In genomic region chr21:44702111-44702972, GRCh38 we compare ENCODE assay signal across 25 cellular contexts. TPM values are rescaled to one million over a fixed set of nuclear protein-coding genes. Genes with fewer than 3 reads are reported as not detected.
DNase-seq lines count a peak whose midpoint lies in the region; ATAC-seq, FAIRE-seq and TF ChIP-seq lines count a peak whose summit lies in the region.
"Had no signal": no experiment of that assay in that cellular context is flagged by ENCODE, and none has a peak within 500 bp of the region (broad histone marks: within the 10 kb centered on the region; RNA-seq: fewer than 3 reads in every experiment).

No MANE protein-coding gene starts in this region.

- ATAC-seq in stimulated activated naive CD8-positive, alpha-beta T cell treated with anti-CD3 and anti-CD28 coated beads, Interleukin-15, amount 100 ng/mL, for 72 hours: no peak
- ATAC-seq: activated CD4-positive, alpha-beta T cell treated with anti-CD3 and anti-CD28 coated beads for 36 hours; activated naive CD4-positive, alpha-beta T cell treated with anti-CD3 and anti-CD28 coated beads, Interleukin-2, amount 50 U/mL, for 72 hours; K562; stimulated activated effector memory CD8-positive, alpha-beta T cell treated with anti-CD3 and anti-CD28 coated beads, Interleukin-12 subunit alpha, Interleukin-12 subunit beta, amount 100 ng/mL, for 72 hours had no signal

- intact Hi-C loops in spleen (cut with DNase I; ENCODE audit: low total_unique reads) (no loop called here), kidney (cut with DNase I) (no loop called here)

- H3K4me1 ChIP-seq in spleen (peaks cover 0 to 8% (median 0%) of the 10 kb centered on the region in 6 donors), kidney (ENCODE audit: control insufficient read depth in 1 of 2, insufficient read depth in 1 of 2, low read depth in 1 of 2, low read length in 2 of 2) (no peaks in the 10 kb centered on the region)
- H3K4me1 ChIP-seq: A549, transverse colon had no signal

- no peak overlapping the region for H3K4me3 Mint-ChIP-seq in stimulated activated naive CD8-positive, alpha-beta T cell treated with anti-CD3 and anti-CD28 coated beads, Interleukin-15, amount 100 ng/mL, for 72 hours
- H3K4me3 Mint-ChIP-seq: activated CD4-positive, alpha-beta T cell treated with anti-CD3 and anti-CD28 coated beads for 36 hours; activated T-cell treated with anti-CD3 and anti-CD28 coated beads, Interleukin-2, amount 50 U/mL, for 24 hours; stimulated activated effector memory CD8-positive, alpha-beta T cell treated with anti-CD3 and anti-CD28 coated beads, Interleukin-12 subunit alpha, Interleukin-12 subunit beta, amount 100 ng/mL, for 72 hours; T-helper 2 cell treated with Interferon-gamma antibody and Interleukin-4, amounts not matched to agents 5 μg/mL and 100 μg/mL, for 36 hours had no signal

- WGBS in spleen, 5 donors: 74 to 83% (median 78%) methylated on average over 17 to 22 of the region's 22 CpGs

- H3K4me3 ChIP-seq in spleen (no peak overlapping the region), kidney (ENCODE audit: low read length in 2 of 2) (no peak overlapping the region)
- H3K4me3 ChIP-seq: A549, GM23248, K562, smooth muscle cell, transverse colon had no signal

- peak overlapping the region in 1 of 2 donors; percentile 65 for H3K27ac Mint-ChIP-seq in stimulated activated naive CD8-positive, alpha-beta T cell treated with anti-CD3 and anti-CD28 coated beads, Interleukin-15, amount 100 ng/mL, for 72 hours
- H3K27ac Mint-ChIP-seq: activated CD4-positive, alpha-beta T cell treated with anti-CD3 and anti-CD28 coated beads for 36 hours; activated naive CD4-positive, alpha-beta T cell treated with anti-CD3 and anti-CD28 coated beads, Interleukin-2, amount 50 U/mL, for 72 hours; activated T-cell treated with anti-CD3 and anti-CD28 coated beads, Interleukin-2, amount 50 U/mL, for 24 hours; stimulated activated effector memory CD8-positive, alpha-beta T cell treated with anti-CD3 and anti-CD28 coated beads, Interleukin-12 subunit alpha, Interleukin-12 subunit beta, amount 100 ng/mL, for 72 hours; T-helper 2 cell treated with Interferon-gamma antibody and Interleukin-4, amounts not matched to agents 5 μg/mL and 100 μg/mL, for 36 hours had no signal

- H3K36me3 ChIP-seq in spleen (no peaks in the 10 kb centered on the region), kidney (ENCODE audit: control insufficient read depth in 1 of 2, insufficient read depth in 2 of 2, low read length in 2 of 2) (no peaks in the 10 kb centered on the region)
- H3K36me3 ChIP-seq: transverse colon had no signal

- H3K4me1 Mint-ChIP-seq in stimulated activated naive CD8-positive, alpha-beta T cell treated with anti-CD3 and anti-CD28 coated beads, Interleukin-15, amount 100 ng/mL, for 72 hours: peaks cover 28% of the 10 kb centered on the region
- H3K4me1 Mint-ChIP-seq: activated CD4-positive, alpha-beta T cell treated with anti-CD3 and anti-CD28 coated beads for 36 hours had no signal

- no peak overlapping the region for H3K9ac ChIP-seq in kidney (ENCODE audit: low read length in 2 of 2)
- H3K9ac ChIP-seq: GM23248 had no signal

- TF ChIP-seq CTCF in spleen (IDR thresholded peaks at IDR 0.05 in 8 of 11, conservative IDR thresholded peaks at IDR 0.05 in 3 of 11): no peak
- TF ChIP-seq CTCF in kidney (IDR thresholded peaks at IDR 0.05; ENCODE audit: borderline replicate concordance, extremely low read depth, insufficient read depth): no peak

- DNase-seq in SHP77 (lab: John Stamatoyannopoulos, UW): peak; percentile 21 to 60
- DNase-seq in SHP77 treated with DMSO at 0.1 percent for 48 hours (lab: John Stamatoyannopoulos, UW): no peak
- peak; percentile 70 for DNase-seq in NCI-H1092 (lab: John Stamatoyannopoulos, UW)
- DNase-seq in cerebellum (ENCODE audit: low spot score): peak; percentile 21
- peak; percentile 59 for DNase-seq in spleen
- DNase-seq in stimulated activated CD4-positive, alpha-beta T cell treated with anti-CD3 and anti-CD28 coated beads, Interleukin-4, amount 100 ng/mL, for 24 hours: no peak
- no peak for DNase-seq in stimulated activated naive CD8-positive, alpha-beta T cell treated with anti-CD3 and anti-CD28 coated beads, Interleukin-15, amount 100 ng/mL, for 72 hours
- DNase-seq in kidney: no peak
- DNase-seq: activated CD4-positive, alpha-beta T cell treated with anti-CD3 and anti-CD28 coated beads for 36 hours; activated T-cell treated with anti-CD3 and anti-CD28 coated beads, Interleukin-2, amount 50 U/mL, for 24 hours; GM23248; Right ventricle myocardium superior; transverse colon had no signal

- H3K9me3 ChIP-seq in spleen (peaks cover 0 to 17% (median 0%) of the 10 kb centered on the region in 8 donors), kidney (ENCODE audit: control insufficient read depth in 1 of 2, low read length in 2 of 2) (no peaks in the 10 kb centered on the region)
- H3K9me3 ChIP-seq: A549, transverse colon had no signal

- peaks cover 100% of the 10 kb centered on the region for H3K27me3 Mint-ChIP-seq in stimulated activated naive CD8-positive, alpha-beta T cell treated with anti-CD3 and anti-CD28 coated beads, Interleukin-15, amount 100 ng/mL, for 72 hours

- FAIRE-seq in kidney (lab: Jason Lieb, UNC): no peak
- FAIRE-seq: A549, K562 had no signal

- peaks cover 0 to 25% of the 10 kb centered on the region in 2 donors for H3K9me3 Mint-ChIP-seq in stimulated activated naive CD8-positive, alpha-beta T cell treated with anti-CD3 and anti-CD28 coated beads, Interleukin-15, amount 100 ng/mL, for 72 hours
- H3K9me3 Mint-ChIP-seq: stimulated activated effector memory CD8-positive, alpha-beta T cell treated with anti-CD3 and anti-CD28 coated beads, Interleukin-12 subunit alpha, Interleukin-12 subunit beta, amount 100 ng/mL, for 72 hours had no signal

- no peak for TF ChIP-seq POLR2A in spleen (IDR thresholded peaks at IDR 0.05)

- H3K27ac ChIP-seq in spleen (no peak overlapping the region), kidney (ENCODE audit: low read depth in 2 of 2, low read length in 2 of 2) (no peak overlapping the region)
- H3K27ac ChIP-seq: A549, GM23248, HL-60, transverse colon had no signal

- peaks cover 6 to 100% (median 89%) of the 10 kb centered on the region in 7 donors for H3K27me3 ChIP-seq in spleen (replicated peaks in 1 of 7)

RNA-seq across cellular contexts. Expression of gene KRTAP10-12, which starts 5.4 kb away (rescaled TPM):
- total RNA-seq in cerebellum (not detected), spleen (not detected), kidney (not detected)
- polyA plus RNA-seq in spleen (not detected), kidney (ENCODE audit: insufficient read depth, low read depth, low replicate concordance) (not detected)
- total RNA-seq: activated CD4-positive, alpha-beta T cell treated with anti-CD3 and anti-CD28 coated beads for 36 hours; activated naive CD4-positive, alpha-beta T cell treated with anti-CD3 and anti-CD28 coated beads, Interleukin-2, amount 50 U/mL, for 72 hours; dermis microvascular lymphatic vessel endothelial cell; glomerular endothelial cell; GM23248; K562; liver; myocyte; Right ventricle myocardium superior; smooth muscle cell; transverse colon had no signal
- polyA plus RNA-seq: A549, esophagus, GM23248, K562, liver, smooth muscle cell had no signal

RNA-seq across cellular contexts. Expression of gene TSPEAR, which starts 9.0 kb away (rescaled TPM):
- total RNA-seq in cerebellum (0.09 TPM), spleen (under 1 TPM in 1 of 7 donors, not detected in 6; 0.22 TPM), kidney (0.22 TPM)
- polyA plus RNA-seq in spleen (under 1 TPM in 2 of 3 donors, not detected in 1; 0.02 to 0.03 TPM), kidney (ENCODE audit: insufficient read depth, low read depth, low replicate concordance) (0.09 TPM)
- total RNA-seq: activated CD4-positive, alpha-beta T cell treated with anti-CD3 and anti-CD28 coated beads for 36 hours; activated naive CD4-positive, alpha-beta T cell treated with anti-CD3 and anti-CD28 coated beads, Interleukin-2, amount 50 U/mL, for 72 hours; GM23248; K562; myocyte; smooth muscle cell; transverse colon had no signal
- polyA plus RNA-seq: A549, GM23248, K562 had no signal

RNA-seq across cellular contexts. Expression of gene KRTAP12-1, which starts 20.4 kb away (rescaled TPM):
- not detected for total RNA-seq in cerebellum
- not detected for total RNA-seq in spleen
- not detected for polyA plus RNA-seq in spleen
- not detected for total RNA-seq in kidney
- polyA plus RNA-seq in kidney (ENCODE audit: insufficient read depth, low read depth, low replicate concordance): not detected
- total RNA-seq: activated CD4-positive, alpha-beta T cell treated with anti-CD3 and anti-CD28 coated beads for 36 hours; activated naive CD4-positive, alpha-beta T cell treated with anti-CD3 and anti-CD28 coated beads, Interleukin-2, amount 50 U/mL, for 72 hours; dermis microvascular lymphatic vessel endothelial cell; glomerular endothelial cell; GM23248; K562; liver; myocyte; Right ventricle myocardium superior; smooth muscle cell; transverse colon had no signal
- polyA plus RNA-seq: A549, esophagus, GM23248, K562, liver, smooth muscle cell had no signal

RNA-seq across cellular contexts. Expression of gene KRTAP12-2, which starts 35.6 kb away (rescaled TPM):
- not detected for total RNA-seq in cerebellum
- not detected for total RNA-seq in spleen
- not detected for polyA plus RNA-seq in spleen
- total RNA-seq in kidney: not detected
- not detected for polyA plus RNA-seq in kidney (ENCODE audit: insufficient read depth, low read depth, low replicate concordance)
- total RNA-seq: activated CD4-positive, alpha-beta T cell treated with anti-CD3 and anti-CD28 coated beads for 36 hours; activated naive CD4-positive, alpha-beta T cell treated with anti-CD3 and anti-CD28 coated beads, Interleukin-2, amount 50 U/mL, for 72 hours; dermis microvascular lymphatic vessel endothelial cell; glomerular endothelial cell; GM23248; K562; liver; myocyte; Right ventricle myocardium superior; smooth muscle cell; transverse colon had no signal
- polyA plus RNA-seq: A549, esophagus, GM23248, K562, liver, smooth muscle cell had no signal

RNA-seq across cellular contexts. Expression of gene KRTAP12-3, which starts 44.6 kb away (rescaled TPM):
- total RNA-seq in cerebellum: not detected
- total RNA-seq in spleen: not detected
- not detected for polyA plus RNA-seq in spleen
- not detected for total RNA-seq in kidney
- not detected for polyA plus RNA-seq in kidney (ENCODE audit: insufficient read depth, low read depth, low replicate concordance)
- total RNA-seq: activated CD4-positive, alpha-beta T cell treated with anti-CD3 and anti-CD28 coated beads for 36 hours; activated naive CD4-positive, alpha-beta T cell treated with anti-CD3 and anti-CD28 coated beads, Interleukin-2, amount 50 U/mL, for 72 hours; dermis microvascular lymphatic vessel endothelial cell; glomerular endothelial cell; GM23248; K562; liver; myocyte; Right ventricle myocardium superior; smooth muscle cell; transverse colon had no signal
- polyA plus RNA-seq: A549, esophagus, GM23248, K562, liver, smooth muscle cell had no signal

Comparison
In these comparisons a context has a peak if more than half of its experiments do, and no peak if none do; other contexts are left out.
1. DNase-seq: peak in SHP77 (2 of 2), NCI-H1092 (single experiment), cerebellum (single experiment) and spleen (single experiment); none in SHP77 treated with DMSO at 0.1 percent for 48 hours (single experiment), stimulated activated CD4-positive, alpha-beta T cell treated with anti-CD3 and anti-CD28 coated beads, Interleukin-4, amount 100 ng/mL, for 24 hours (single experiment), stimulated activated naive CD8-positive, alpha-beta T cell treated with anti-CD3 and anti-CD28 coated beads, Interleukin-15, amount 100 ng/mL, for 72 hours (0 of 2) and kidney (single experiment).